In genomic region chr5:149581192-149581861, GRCh38 we compare ENCODE assay signal across 8 cellular contexts. TPM values are rescaled to one million over a fixed set of nuclear protein-coding genes. Genes with fewer than 3 reads are reported as not detected.
DNase-seq lines count a peak whose midpoint lies in the region; ATAC-seq, FAIRE-seq and TF ChIP-seq lines count a peak whose summit lies in the region.

Gene ARHGEF37, plus strand, starts transcription at chr5:149581498. Its CDS starts 16,272 bp downstream, at chr5:149597770.

- no peak for TF ChIP-seq CTCF in K562 (IDR thresholded peaks at IDR 0.05 in 2 of 3, conservative IDR thresholded peaks at IDR 0.05 in 1 of 3; ENCODE audit: insufficient read depth in 2 of 3, low read depth in 1 of 3, low read length in 3 of 3)

- no peak within 1 kb of the TSS for H3K4me3 ChIP-seq in K562
- peak within 1 kb of the TSS; percentile 51 for H3K4me3 ChIP-seq in iPS-11a (ENCODE audit: low read depth, low read length)

- no peaks in the 10 kb centered on the region for H3K27me3 ChIP-seq in K562 (ENCODE audit: control insufficient read depth in 2 of 2, insufficient read depth in 2 of 2, low read length in 2 of 2)

- no peaks in the 10 kb centered on the region for H3K36me3 ChIP-seq in K562 (ENCODE audit: control insufficient read depth, insufficient read depth, low read length)

- intact Hi-C loops in K562 (cut with micrococcal nuclease): no loop called here

- BruUV-seq in K562 (replicated peaks; lab: Mats Ljungman, UMichigan): no TSS peak

- TF ChIP-seq EP300 in K562 (IDR thresholded peaks at IDR 0.05; ENCODE audit: low read length): no peak

- TF ChIP-seq POLR2A in K562 (conservative IDR thresholded peaks at IDR 0.05): no peak

- ATAC-seq in K562 (no peak), HG03159 (IDR thresholded peaks at IDR 0.05; ENCODE audit: unreplicated experiment) (no peak)

- TF ChIP-seq RAD21 in K562 (CRISPR knock-in tag; conservative IDR thresholded peaks at IDR 0.05 in 1 of 2, IDR thresholded peaks at IDR 0.05 in 1 of 2): no peak

- peak within 1 kb of the TSS; percentile 56; the same call in 1 of the 2 replicates for H2AFZ ChIP-seq in K562 (ENCODE audit: low read depth, low read length)

- 89% methylated on average over 16 of the region's 56 CpGs for WGBS in K562 (ENCODE audit: insufficient coverage, low coverage, missing lambda C conversion rate)

- peak; percentile 88 for DNase-seq in Ammon's horn (ENCODE audit: low spot score)
- DNase-seq in HUDEP-2 (lab: John Stamatoyannopoulos, UW; ENCODE audit: unreplicated experiment in 76 of 76): peak in 66 of 76 experiments; percentile 4 to 75 (median 56)
- DNase-seq in SW480 (ENCODE audit: low spot score): peak; percentile 72
- DNase-seq in K562 (ENCODE audit: extremely low read depth in 1 of 4, low spot score in 3 of 4): no peak
- DNase-seq in renal cortical epithelial cell (ENCODE audit: low read depth): peak; percentile 53
- DNase-seq in NK-92 (lab: John Stamatoyannopoulos, UW; ENCODE audit: unreplicated experiment): no peak

- H3K9me1 ChIP-seq in K562 (ENCODE audit: control insufficient read depth, insufficient read depth, low read length): no peaks in the 10 kb centered on the region

- no peak for FAIRE-seq in K562 (lab: Jason Lieb, UNC)

- H3K9ac ChIP-seq in K562 (ENCODE audit: insufficient read depth in 1 of 2, low read depth in 2 of 2, low read length in 2 of 2): peak within 1 kb of the TSS in 1 of 2 experiments; percentile 60; a peak in 1 of 4 replicates

- no peaks in the 10 kb centered on the region for H3K79me2 ChIP-seq in K562 (ENCODE audit: control insufficient read depth, insufficient read depth, low read length)

- no peaks in the 10 kb centered on the region for H4K20me1 ChIP-seq in K562 (replicated peaks; ENCODE audit: control insufficient read depth, insufficient read depth, low read length)

- POLR2A ChIA-PET in K562 (lab: Yijun Ruan, JAX): interaction anchor here (1.9 kb wide), 1 partner anchor 24 kb away, joined by 4 read pairs; no protein-coding TSS in a partner anchor

- no peak within 1 kb of the TSS for H3K27ac ChIP-seq in K562 (ENCODE audit: extremely low read depth, low read depth, low read length)

- H3K9me3 ChIP-seq in K562 (replicated peaks; ENCODE audit: control insufficient read depth, insufficient read depth, low read depth, low read length): no peaks in the 10 kb centered on the region

- no peak within 1 kb of the TSS for H3K4me2 ChIP-seq in K562 (ENCODE audit: insufficient read depth, low read length)

- peaks cover 4 to 5% of the 10 kb centered on the region in 2 experiments; a peak in 2 of 5 replicates for H3K4me1 ChIP-seq in K562 (replicated peaks in 1 of 2; ENCODE audit: control insufficient read depth in 2 of 2, insufficient read depth in 2 of 2, low read length in 2 of 2)

- in situ Hi-C loops in K562 (cut with MboI): no loop called here

- CTCF ChIA-PET in K562 (lab: Yijun Ruan, JAX; ENCODE audit: low intra/inter-chr PET ratio): no interaction called here

TF ChIP-seq in K562, 482 proteins besides CTCF, POLR2A, EP300 and RAD21:
- TF ChIP-seq GATA2 (CRISPR knock-in tag; IDR thresholded peaks at IDR 0.05): no peak
- TF ChIP-seq ZNF408 (CRISPR knock-in tag; IDR thresholded peaks at IDR 0.05; ENCODE audit: low read depth): no peak
- no peak for TF ChIP-seq PML (IDR thresholded peaks at IDR 0.05; ENCODE audit: low read length)
- TF ChIP-seq HINFP (tag; conservative IDR thresholded peaks at IDR 0.05; ENCODE audit: low read depth): no peak
- TF ChIP-seq PCBP1 (IDR thresholded peaks at IDR 0.05; ENCODE audit: low read depth, low read length, poor library complexity, severe bottlenecking): no peak
- no peak for TF ChIP-seq RBM39 (optimal IDR thresholded peaks at IDR 0.05; ENCODE audit: low read depth, low read length)
- no peak for TF ChIP-seq USF1 (CRISPR knock-in tag; IDR thresholded peaks at IDR 0.05)
- TF ChIP-seq NFIC (IDR thresholded peaks at IDR 0.05): 0 out of 2 replicates have a peak, but pooled peaks have one; percentile 21

RNA-seq across cellular contexts. Expression of gene ARHGEF37, which starts in this region (rescaled TPM):
- total RNA-seq in K562 (2011; cell fraction: chromatin; rRNA removed; ENCODE audit: low replicate concordance): 0.11 TPM in 1 of 2 replicates, not detected in the other
- total RNA-seq in K562 (2011; cell fraction: nucleolus; rRNA removed): not detected in 2 replicates
- 0.15 TPM in 1 of 2 replicates, not detected in the other for total RNA-seq in K562 (2011; cell fraction: nucleoplasm; rRNA removed)
- total RNA-seq in K562 (2014; rRNA removed) (0.05 TPM in 1 of 2 replicates, not detected in the other), K562 (2014; rRNA removed; fragmentation: Illumina TruSeq; extraction: Trizol) (0.04 and 0.06 TPM in 2 replicates), K562 (2015; rRNA removed; fragmentation: Illumina TruSeq; extraction: Trizol) (0.14 TPM in 1 of 2 replicates, not detected in the other), K562 (2021) (0.27 and 0.51 TPM in 2 replicates), renal cortical epithelial cell (10.2 and 10.8 TPM in 2 replicates)
- polyA plus RNA-seq in K562 (2011; rRNA removed) (0.04 TPM in 2 replicates), K562 (2014; fragmentation: Illumina TruSeq; extraction: Trizol) (0.04 TPM in 1 of 2 replicates, not detected in the other), K562 (2014; fragmentation: Nextera tagmentation; extraction: Ambion mirVana) (under 1 TPM; 0.17 to 0.25 TPM), K562 (2014; rRNA removed) (0.01 TPM in 1 of 2 replicates, not detected in the other)
- 0.01 TPM in 2 replicates for polyA plus RNA-seq in K562 (2011; cell fraction: cytosol; rRNA removed)
- polyA plus RNA-seq in K562 (2011; cell fraction: nucleus; rRNA removed): 0.09 TPM in 1 of 2 replicates, not detected in the other
- polyA plus RNA-seq in K562 (2012): 0.05 and 0.21 TPM in 2 replicates
- polyA minus RNA-seq in K562 (2011; rRNA and poly(A)+ RNA removed): not detected in 2 replicates
- polyA minus RNA-seq in K562 (2011; cell fraction: cytosol; rRNA and poly(A)+ RNA removed): 2.0 TPM in 1 of 2 replicates, not detected in the other
- 0.13 TPM in 1 of 2 replicates, not detected in the other for polyA minus RNA-seq in K562 (2011; cell fraction: nucleus; rRNA and poly(A)+ RNA removed)

Comparison
In these comparisons a context has a peak if more than half of its experiments do, and no peak if none do; other contexts are left out.
1. DNase-seq: peak in Ammon's horn (single experiment), HUDEP-2 (66 of 76), SW480 (single experiment) and renal cortical epithelial cell (single experiment); none in K562 (0 of 4) and NK-92 (single experiment).